ENCODE assay signal across 25 cellular contexts in the genomic region with DNA sequence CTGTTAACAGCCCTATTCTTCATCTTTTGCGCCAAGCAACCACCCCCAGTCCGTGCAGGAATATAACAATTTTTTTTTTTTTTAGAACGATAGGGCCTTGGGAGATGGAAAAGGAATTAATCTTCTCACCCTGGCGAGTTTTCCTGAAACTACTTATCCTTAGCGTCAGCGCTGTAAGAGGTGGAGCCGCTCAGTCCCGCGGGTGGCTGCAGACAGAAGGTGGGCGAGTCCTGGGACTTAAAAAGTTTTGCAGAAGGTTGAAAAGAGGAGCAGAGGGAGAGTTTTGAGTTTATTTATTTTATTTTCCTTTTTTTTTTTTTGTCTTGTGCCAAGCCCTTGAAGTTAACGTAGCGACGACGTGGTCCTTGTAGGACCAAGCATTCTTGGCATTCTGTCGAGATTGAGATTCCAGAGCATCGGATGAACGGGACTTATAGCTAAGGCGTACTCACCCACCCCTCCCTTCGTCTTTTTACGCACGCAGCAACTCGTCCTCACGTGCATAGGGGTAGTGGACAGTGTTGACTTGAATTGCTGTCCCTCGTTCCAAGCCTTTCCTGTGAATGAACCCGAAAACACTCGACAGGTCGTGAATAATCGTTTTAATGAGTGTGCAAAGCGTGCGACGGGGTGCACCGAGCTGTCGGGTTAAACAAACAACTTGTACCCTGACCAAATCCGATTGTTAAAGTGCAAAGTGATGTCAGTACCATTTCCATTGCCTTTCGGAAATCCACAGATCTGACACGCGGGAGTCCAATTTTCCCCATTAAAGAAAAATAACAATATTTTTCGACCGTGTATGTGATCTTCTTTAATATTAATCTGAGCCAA. TPM values are rescaled to one million over a fixed set of nuclear protein-coding genes. Genes with fewer than 3 reads are reported as not detected.
DNase-seq lines count a peak whose midpoint lies in the region; ATAC-seq, FAIRE-seq and TF ChIP-seq lines count a peak whose summit lies in the region.
"Had no signal": no experiment of that assay in that cellular context is flagged by ENCODE, and none has a peak within 500 bp of the region (broad histone marks: within the 10 kb centered on the region; RNA-seq: fewer than 3 reads in every experiment).

No MANE protein-coding gene starts in this region.

- H3K27me3 Mint-ChIP-seq in activated CD4-positive, alpha-beta T cell treated with anti-CD3 and anti-CD28 coated beads, Interleukin-2, amount 10 ng/mL, durations not matched to agents 24 days and 14 days, result peaks cover 45% of the 10 kb centered on the region
- H3K27me3 Mint-ChIP-seq in astrocyte (ENCODE audit: low read depth, unreplicated experiment), result peaks cover 95% of the 10 kb centered on the region

- no peaks in the 10 kb centered on the region for H3K4me1 Mint-ChIP-seq in activated CD4-positive, alpha-beta T cell treated with anti-CD3 and anti-CD28 coated beads, Interleukin-2, amount 10 ng/mL, durations not matched to agents 24 days and 14 days
- H3K4me1 Mint-ChIP-seq in astrocyte (ENCODE audit: low read depth, unreplicated experiment), result peaks cover 6% of the 10 kb centered on the region
- H3K4me1 Mint-ChIP-seq: activated CD4-positive, alpha-beta T cell treated with anti-CD3 and anti-CD28 coated beads, Interleukin-2, amount 10 ng/mL, durations not matched to agents 7 days and 5 days; activated T-helper 17 cell treated with anti-CD3 and anti-CD28 coated beads, Interleukin-2, amount 50 U/mL, for 72 hours; T-cell had no signal

- H3K36me3 Mint-ChIP-seq in activated CD4-positive, alpha-beta T cell treated with anti-CD3 and anti-CD28 coated beads, Interleukin-2, amount 10 ng/mL, durations not matched to agents 24 days and 14 days (ENCODE audit: low read depth), result no peaks in the 10 kb centered on the region
- H3K36me3 Mint-ChIP-seq in astrocyte (ENCODE audit: low read depth, unreplicated experiment), result no peaks in the 10 kb centered on the region
- H3K36me3 Mint-ChIP-seq: activated naive CD8-positive, alpha-beta T cell treated with anti-CD3 and anti-CD28 coated beads, Interleukin-2, amount 10 ng/mL, durations not matched to agents 7 days and 5 days; T-cell had no signal

- H3K27ac Mint-ChIP-seq in activated CD4-positive, alpha-beta T cell treated with anti-CD3 and anti-CD28 coated beads, Interleukin-2, amount 10 ng/mL, durations not matched to agents 24 days and 14 days, result peak overlapping the region; percentile 60
- H3K27ac Mint-ChIP-seq in astrocyte (ENCODE audit: unreplicated experiment), result no peak overlapping the region
- H3K27ac Mint-ChIP-seq: activated CD4-positive, alpha-beta T cell treated with anti-CD3 and anti-CD28 coated beads, Interleukin-2, amount 10 ng/mL, durations not matched to agents 7 days and 5 days; activated naive CD8-positive, alpha-beta T cell treated with anti-CD3 and anti-CD28 coated beads, Interleukin-2, amount 10 ng/mL, durations not matched to agents 7 days and 5 days; activated T-helper 17 cell treated with anti-CD3 and anti-CD28 coated beads, Interleukin-2, amount 50 U/mL, for 72 hours; T-cell had no signal

- no peaks in the 10 kb centered on the region for H4K20me1 ChIP-seq in astrocyte (ENCODE audit: insufficient read depth, low read length)

- H3K9me3 Mint-ChIP-seq in activated CD4-positive, alpha-beta T cell treated with anti-CD3 and anti-CD28 coated beads, Interleukin-2, amount 10 ng/mL, durations not matched to agents 24 days and 14 days, result peaks cover 5% of the 10 kb centered on the region
- H3K9me3 Mint-ChIP-seq in astrocyte (ENCODE audit: unreplicated experiment), result peaks cover 1% of the 10 kb centered on the region
- H3K9me3 Mint-ChIP-seq: activated naive CD8-positive, alpha-beta T cell treated with anti-CD3 and anti-CD28 coated beads, Interleukin-2, amount 10 ng/mL, durations not matched to agents 7 days and 5 days had no signal

- peaks cover 85% of the 10 kb centered on the region for H3K79me2 ChIP-seq in astrocyte (ENCODE audit: insufficient read depth, low read length)

- H3K4me1 ChIP-seq in astrocyte (ENCODE audit: insufficient read depth, low read length) (no peaks in the 10 kb centered on the region), iPS-20b (ENCODE audit: insufficient read depth, low read length) (peaks cover 16% of the 10 kb centered on the region; the same call in 1 of the 2 replicates), transverse colon (no peaks in the 10 kb centered on the region)
- H3K4me1 ChIP-seq: heart right ventricle, lower lobe of right lung, uterus had no signal

- TF ChIP-seq CTCF in astrocyte (IDR thresholded peaks at IDR 0.05; ENCODE audit: insufficient read depth, low read depth, low read length) (no peak), transverse colon (IDR thresholded peaks at IDR 0.05) (no peak)

- intact Hi-C loops in activated CD4-positive, alpha-beta T cell treated with anti-CD3 and anti-CD28 coated beads, Interleukin-2, amount 10 ng/mL, durations not matched to agents 24 days and 14 days (cut with micrococcal nuclease), result no loop called here
- intact Hi-C loops in transverse colon (cut with DNase I; ENCODE audit: low total_unique reads), result no loop called here
- intact Hi-C loops in cardiac septum (cut with DNase I), result no loop called here

- peak overlapping the region; percentile 11 for H3K27ac ChIP-seq in astrocyte (ENCODE audit: low read depth, low read length)
- H3K27ac ChIP-seq in iPS-20b (ENCODE audit: low read length), result no peak overlapping the region
- H3K27ac ChIP-seq in transverse colon, result no peak overlapping the region
- H3K27ac ChIP-seq: GM23248, heart right ventricle, lower lobe of right lung, uterus had no signal

- H3K4me3 ChIP-seq in astrocyte (ENCODE audit: insufficient read depth, low read depth, low read length) (peak overlapping the region; percentile 8), iPS-20b (ENCODE audit: low read length) (peak overlapping the region; percentile 25; the same call in 1 of the 2 replicates), transverse colon (no peak overlapping the region)
- H3K4me3 ChIP-seq: GM23248, heart right ventricle, lower lobe of right lung, uterus had no signal

- H3K9me3 ChIP-seq in astrocyte (ENCODE audit: insufficient read depth, low read depth, low read length) (no peaks in the 10 kb centered on the region), iPS-20b (ENCODE audit: insufficient read depth, low read depth, low read length) (no peaks in the 10 kb centered on the region), transverse colon (no peaks in the 10 kb centered on the region)
- H3K9me3 ChIP-seq: heart right ventricle, lower lobe of right lung, uterus had no signal

- peak overlapping the region; percentile 31 for H3K9ac ChIP-seq in astrocyte (ENCODE audit: low read length)
- no peak overlapping the region for H3K9ac ChIP-seq in iPS-20b (ENCODE audit: low read depth, low read length)
- H3K9ac ChIP-seq: GM23248 had no signal

- ATAC-seq in HG02610 (IDR thresholded peaks at IDR 0.05; ENCODE audit: unreplicated experiment), result no peak
- ATAC-seq: activated T-helper 17 cell treated with anti-CD3 and anti-CD28 coated beads, Interleukin-2, amount 50 U/mL, for 72 hours; heart right ventricle; lower lobe of right lung; PC-3; T-cell had no signal

- no peak for TF ChIP-seq POLR2A in transverse colon (IDR thresholded peaks at IDR 0.05)

- H3K4me2 ChIP-seq in astrocyte (ENCODE audit: low read length), result peak overlapping the region; percentile 62

- H2AFZ ChIP-seq in astrocyte (ENCODE audit: low read depth, low read length), result no peak overlapping the region
- H2AFZ ChIP-seq: GM23248 had no signal

- no peak for TF ChIP-seq EP300 in transverse colon (IDR thresholded peaks at IDR 0.05; ENCODE audit: low read depth)

- 11 to 18% methylated on average over 33 to 39 of the region's 39 CpGs for WGBS in transverse colon (ENCODE audit: low coverage in 1 of 2), 2 donors

- FAIRE-seq in astrocyte (lab: Jason Lieb, UNC), result no peak
- FAIRE-seq: G401.6, GM19239, islet of Langerhans had no signal

- H3K4me3 Mint-ChIP-seq in activated CD4-positive, alpha-beta T cell treated with anti-CD3 and anti-CD28 coated beads, Interleukin-2, amount 10 ng/mL, durations not matched to agents 24 days and 14 days, result no peak overlapping the region
- no peak overlapping the region for H3K4me3 Mint-ChIP-seq in astrocyte (ENCODE audit: unreplicated experiment)
- H3K4me3 Mint-ChIP-seq: activated CD4-positive, alpha-beta T cell treated with anti-CD3 and anti-CD28 coated beads, Interleukin-2, amount 10 ng/mL, durations not matched to agents 7 days and 5 days; activated naive CD8-positive, alpha-beta T cell treated with anti-CD3 and anti-CD28 coated beads, Interleukin-2, amount 10 ng/mL, durations not matched to agents 7 days and 5 days; activated T-helper 17 cell treated with anti-CD3 and anti-CD28 coated beads, Interleukin-2, amount 50 U/mL, for 72 hours; T-cell had no signal

- in situ Hi-C loops in transverse colon (cut with MboI; ENCODE audit: low pct_ligation_motif_present in 1 of 4, low pct_unique_long_range_greater_than_20kb in 1 of 4, low sequenced_read_pairs in 3 of 4), result no loop called here

- DNase-seq in activated CD4-positive, alpha-beta T cell treated with anti-CD3 and anti-CD28 coated beads, Interleukin-2, amount 10 ng/mL, durations not matched to agents 24 days and 14 days, result no peak
- no peak for DNase-seq in activated CD4-positive, alpha-beta T cell treated with anti-CD3 and anti-CD28 coated beads, Interleukin-2, amount 50 U/mL, for 1 hour
- DNase-seq in astrocyte (ENCODE audit: low read depth) (no peak), transverse colon (no peak), cardiac septum (ENCODE audit: low spot score) (no peak), NCI-H2171 (lab: John Stamatoyannopoulos, UW) (no peak)
- DNase-seq: activated CD4-positive, alpha-beta T cell treated with anti-CD3 and anti-CD28 coated beads, Interleukin-2, amount 10 ng/mL, durations not matched to agents 7 days and 5 days; activated naive CD8-positive, alpha-beta T cell treated with anti-CD3 and anti-CD28 coated beads, Interleukin-2, amount 10 ng/mL, durations not matched to agents 7 days and 5 days; C1 segment of cervical spinal cord; cortex of kidney; GM23248; heart right ventricle; lower lobe of right lung; NCI-H2107; NCI-H774; PC-3; SHP77; T-cell; uterus had no signal

- peaks cover 82% of the 10 kb centered on the region for H3K27me3 ChIP-seq in astrocyte (ENCODE audit: insufficient read depth, low read length)
- peaks cover 100% of the 10 kb centered on the region for H3K27me3 ChIP-seq in iPS-20b (ENCODE audit: insufficient read depth, low read length)
- peaks cover 100% of the 10 kb centered on the region for H3K27me3 ChIP-seq in transverse colon

- H3K36me3 ChIP-seq in astrocyte (ENCODE audit: insufficient read depth, low read length) (no peaks in the 10 kb centered on the region), iPS-20b (ENCODE audit: insufficient read depth, low read depth, low read length) (no peaks in the 10 kb centered on the region), transverse colon (no peaks in the 10 kb centered on the region)
- H3K36me3 ChIP-seq: heart right ventricle, lower lobe of right lung, uterus had no signal

RNA-seq across cellular contexts. Expression of a gene that starts 11.4 kb away (rescaled TPM):
- not detected in 2 replicates for total RNA-seq in activated CD4-positive, alpha-beta T cell treated with anti-CD3 and anti-CD28 coated beads, Interleukin-2, amount 10 ng/mL, durations not matched to agents 24 days and 14 days
- total RNA-seq in astrocyte (0.07 and 0.18 TPM in 2 replicates), transverse colon (not detected), cardiac septum (not detected)
- total RNA-seq: activated CD4-positive, alpha-beta T cell treated with anti-CD3 and anti-CD28 coated beads, Interleukin-2, amount 10 ng/mL, durations not matched to agents 7 days and 5 days; activated naive CD8-positive, alpha-beta T cell treated with anti-CD3 and anti-CD28 coated beads, Interleukin-2, amount 10 ng/mL, durations not matched to agents 7 days and 5 days; activated T-helper 17 cell treated with anti-CD3 and anti-CD28 coated beads, Interleukin-2, amount 50 U/mL, for 72 hours; GM23248; heart right ventricle; lower lobe of right lung; PC-3; T-cell; uterus had no signal

Comparison
In these comparisons a context has a peak if more than half of its experiments do, and no peak if none do; other contexts are left out.
1. H3K4me3 ChIP-seq: peak in astrocyte (single experiment) and iPS-20b (single experiment); none in transverse colon (0 of 4).